ENCODE assay signal across 8 cellular contexts in genomic region chr17:2883544-2884203, GRCh38.
DNase-seq lines count a peak whose midpoint lies in the region; ATAC-seq, FAIRE-seq and TF ChIP-seq lines count a peak whose summit lies in the region.

No MANE protein-coding gene starts in this region.

- no peak overlapping the region for H2AFZ ChIP-seq in astrocyte (ENCODE audit: low read depth, low read length)

- no peaks in the 10 kb centered on the region for H4K20me1 ChIP-seq in astrocyte (ENCODE audit: insufficient read depth, low read length)

- H3K9me3 ChIP-seq in astrocyte (ENCODE audit: insufficient read depth, low read depth, low read length), result no peaks in the 10 kb centered on the region
- H3K9me3 ChIP-seq in lower lobe of right lung, result no peaks in the 10 kb centered on the region

- H3K27me3 ChIP-seq in astrocyte (ENCODE audit: insufficient read depth, low read length) (no peaks in the 10 kb centered on the region), lower lobe of right lung (ENCODE audit: low read depth) (no peaks in the 10 kb centered on the region)

- H3K27ac ChIP-seq in astrocyte (ENCODE audit: low read depth, low read length) (no peak overlapping the region), lower lobe of right lung (no peak overlapping the region)

- peak overlapping the region; percentile 34 for H3K27ac Mint-ChIP-seq in astrocyte (ENCODE audit: unreplicated experiment)

- H3K27me3 Mint-ChIP-seq in astrocyte (ENCODE audit: low read depth, unreplicated experiment), result peaks cover 3% of the 10 kb centered on the region

- no peak for TF ChIP-seq CTCF in astrocyte (IDR thresholded peaks at IDR 0.05; ENCODE audit: insufficient read depth, low read depth, low read length)
- TF ChIP-seq CTCF in lower lobe of right lung (IDR thresholded peaks at IDR 0.05), result no peak
- TF ChIP-seq CTCF in GM10248 (IDR thresholded peaks at IDR 0.05; ENCODE audit: control extremely low read depth, extremely low read depth, low read depth, missing control alignments), result no peak

- peaks cover 11% of the 10 kb centered on the region for H3K4me1 Mint-ChIP-seq in astrocyte (ENCODE audit: low read depth, unreplicated experiment)

- H3K79me2 ChIP-seq in astrocyte (ENCODE audit: insufficient read depth, low read length), result no peaks in the 10 kb centered on the region

- peak overlapping the region; percentile 5 for H3K4me2 ChIP-seq in astrocyte (ENCODE audit: low read length)

- H3K9ac ChIP-seq in astrocyte (ENCODE audit: low read length), result no peak overlapping the region

- POLR2A ChIA-PET in GM10248 (lab: Yijun Ruan, JAX), result no interaction called here

- DNase-seq in DMS79 treated with DMSO at 0.1 percent for 48 hours (lab: John Stamatoyannopoulos, UW) (peak; percentile 67), NCI-H1105 treated with DMSO at 0.1 percent for 48 hours (lab: John Stamatoyannopoulos, UW) (peak; percentile 19), astrocyte (ENCODE audit: low read depth) (peak; percentile 38), lower lobe of right lung (no peak), GM10248 (ENCODE audit: extremely low spot score) (no peak), SK-N-DZ (ENCODE audit: low spot score) (no peak), NCI-H526 treated with DMSO at 0.1 percent for 48 hours (lab: John Stamatoyannopoulos, UW) (no peak)

- no peak overlapping the region for H3K4me3 Mint-ChIP-seq in astrocyte (ENCODE audit: unreplicated experiment)

- H3K36me3 ChIP-seq in astrocyte (ENCODE audit: insufficient read depth, low read length) (no peaks in the 10 kb centered on the region), lower lobe of right lung (no peaks in the 10 kb centered on the region)

- ATAC-seq in lower lobe of right lung (peak; percentile 45 to 77), HG03565 (IDR thresholded peaks at IDR 0.05; ENCODE audit: unreplicated experiment) (no peak)

- intact Hi-C loops in lower lobe of right lung (cut with DNase I), result no loop called here

- no peaks in the 10 kb centered on the region for H3K9me3 Mint-ChIP-seq in astrocyte (ENCODE audit: unreplicated experiment)

- CTCF ChIA-PET in GM10248 (lab: Yijun Ruan, JAX), result no interaction called here

- FAIRE-seq in astrocyte (lab: Jason Lieb, UNC), result no peak

- H3K36me3 Mint-ChIP-seq in astrocyte (ENCODE audit: low read depth, unreplicated experiment), result no peaks in the 10 kb centered on the region

- H3K4me1 ChIP-seq in astrocyte (ENCODE audit: insufficient read depth, low read length), result peaks cover 5% of the 10 kb centered on the region
- H3K4me1 ChIP-seq in lower lobe of right lung, result no peaks in the 10 kb centered on the region

- H3K4me3 ChIP-seq in astrocyte (ENCODE audit: insufficient read depth, low read depth, low read length) (no peak overlapping the region), lower lobe of right lung (no peak overlapping the region)

Comparison
In these comparisons a context has a peak if more than half of its experiments do, and no peak if none do; other contexts are left out.
1. DNase-seq: peak in DMS79 treated with DMSO at 0.1 percent for 48 hours (single experiment), NCI-H1105 treated with DMSO at 0.1 percent for 48 hours (single experiment) and astrocyte (single experiment); none in lower lobe of right lung (single experiment), GM10248 (single experiment), SK-N-DZ (single experiment) and NCI-H526 treated with DMSO at 0.1 percent for 48 hours (single experiment).